Comparison of ENCODE assay signal across 1 cellular context in the genomic region with DNA sequence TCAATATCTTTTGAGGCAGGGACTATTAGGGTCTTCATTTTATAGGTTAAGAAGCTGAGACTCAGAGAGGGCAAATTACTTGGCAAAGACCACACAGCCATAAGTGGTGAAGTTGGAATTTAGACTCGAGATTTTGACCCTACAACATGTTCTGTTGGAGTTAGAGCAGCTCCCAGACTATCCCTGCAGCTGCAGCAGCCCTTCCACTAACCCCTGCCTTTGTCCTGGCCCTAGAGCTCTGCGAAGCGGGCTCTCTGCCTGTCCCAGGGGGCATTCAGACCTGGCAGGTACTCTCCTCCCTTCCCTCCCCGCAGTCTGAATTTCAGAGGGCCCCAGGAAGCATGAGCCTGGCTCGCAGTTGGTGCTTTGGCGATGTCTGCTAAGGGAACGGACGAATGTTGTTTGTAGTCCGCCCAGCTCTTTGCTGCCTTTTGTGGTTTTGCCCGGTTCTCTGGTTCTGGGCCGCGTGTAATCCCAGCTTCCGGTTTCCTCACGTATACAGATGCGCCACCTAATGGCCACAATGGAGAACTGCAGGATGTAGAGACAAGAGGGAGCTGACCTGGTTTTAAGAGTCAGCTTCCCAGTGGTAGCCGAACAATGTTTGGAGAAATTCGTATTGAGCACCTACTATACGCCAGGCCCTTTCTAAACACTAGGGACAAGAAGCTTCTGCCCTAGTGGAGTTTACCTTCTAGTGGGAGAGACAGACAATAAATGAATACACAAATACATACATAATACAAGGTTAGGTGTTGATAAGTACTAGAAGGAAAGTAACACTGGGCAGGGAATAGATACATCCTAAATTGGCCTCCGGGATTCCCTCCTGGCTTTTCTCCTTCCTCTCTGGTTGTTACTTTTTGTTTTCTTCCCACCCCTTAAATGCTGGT.
A peak's percentile ranks its signal among the peaks of the same experiment; 100 is the strongest.
TF ChIP-seq lines count a peak whose summit lies in the region.

No MANE protein-coding gene starts in this region.

TF ChIP-seq in GM12878, 131 proteins besides CTCF, POLR2A, EP300 and RAD21 (continued from another document):
- TF ChIP-seq YY1 (IDR thresholded peaks at IDR 0.05; ENCODE audit: low read depth, low read length): 0 out of 2 replicates have a peak, but pooled peaks have one; percentile 41
- no peak for TF ChIP-seq HSF1 (IDR thresholded peaks at IDR 0.05; ENCODE audit: low read depth, low read length)
- TF ChIP-seq NR2C2 (IDR thresholded peaks at IDR 0.05; ENCODE audit: borderline replicate concordance, control insufficient read depth, insufficient read length, low read depth): no peak
- no peak for TF ChIP-seq MYB (IDR thresholded peaks at IDR 0.05; ENCODE audit: borderline replicate concordance, low read depth, low read length)
- TF ChIP-seq RB1 (IDR thresholded peaks at IDR 0.05; ENCODE audit: borderline replicate concordance): peak; percentile 62; the same call in 1 of the 2 replicates
- no peak for TF ChIP-seq ZZZ3 (IDR thresholded peaks at IDR 0.05; ENCODE audit: control insufficient read depth, insufficient read length, low read depth)
- TF ChIP-seq MXI1 (IDR thresholded peaks at IDR 0.05; ENCODE audit: low read depth, low read length): peak; percentile 33; the same call in 1 of the 2 replicates
- TF ChIP-seq, protein P1, sequence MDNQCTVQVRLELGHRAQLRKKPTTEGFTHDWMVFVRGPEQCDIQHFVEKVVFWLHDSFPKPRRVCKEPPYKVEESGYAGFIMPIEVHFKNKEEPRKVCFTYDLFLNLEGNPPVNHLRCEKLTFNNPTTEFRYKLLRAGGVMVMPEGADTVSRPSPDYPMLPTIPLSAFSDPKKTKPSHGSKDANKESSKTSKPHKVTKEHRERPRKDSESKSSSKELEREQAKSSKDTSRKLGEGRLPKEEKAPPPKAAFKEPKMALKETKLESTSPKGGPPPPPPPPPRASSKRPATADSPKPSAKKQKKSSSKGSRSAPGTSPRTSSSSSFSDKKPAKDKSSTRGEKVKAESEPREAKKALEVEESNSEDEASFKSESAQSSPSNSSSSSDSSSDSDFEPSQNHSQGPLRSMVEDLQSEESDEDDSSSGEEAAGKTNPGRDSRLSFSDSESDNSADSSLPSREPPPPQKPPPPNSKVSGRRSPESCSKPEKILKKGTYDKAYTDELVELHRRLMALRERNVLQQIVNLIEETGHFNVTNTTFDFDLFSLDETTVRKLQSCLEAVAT (IDR thresholded peaks at IDR 0.05): no peak
- TF ChIP-seq CREM (IDR thresholded peaks at IDR 0.05; ENCODE audit: low read depth): peak; percentile 30; the same call in 1 of the 2 replicates
- TF ChIP-seq ZBTB40 (IDR thresholded peaks at IDR 0.05; ENCODE audit: borderline replicate concordance): peak; percentile 28; the same call in 1 of the 2 replicates
- peak; percentile 13 to 38; a peak in 2 of 4 replicates for TF ChIP-seq BHLHE40 (IDR thresholded peaks at IDR 0.05; ENCODE audit: borderline replicate concordance in 1 of 2, low read depth in 2 of 2, low read length in 1 of 2)
- no peak for TF ChIP-seq REST (IDR thresholded peaks at IDR 0.05; ENCODE audit: low read depth, low read length)
- TF ChIP-seq PKNOX1 (IDR thresholded peaks at IDR 0.05): peak; percentile 16; the same call in 1 of the 2 replicates
- 0 out of 2 replicates have a peak, but pooled peaks have one; percentile 45 for TF ChIP-seq CREB1 (IDR thresholded peaks at IDR 0.05; ENCODE audit: low read depth)
